1 cellular context compared by ENCODE assay signal in genomic region chr17:75295220-75296158, GRCh38.
TF ChIP-seq lines count a peak whose summit lies in the region.

No MANE protein-coding gene starts in this region.

TF ChIP-seq in H1, 55 proteins besides CTCF, POLR2A, EP300 and RAD21 (continued from another document):
- TF ChIP-seq, protein P1, sequence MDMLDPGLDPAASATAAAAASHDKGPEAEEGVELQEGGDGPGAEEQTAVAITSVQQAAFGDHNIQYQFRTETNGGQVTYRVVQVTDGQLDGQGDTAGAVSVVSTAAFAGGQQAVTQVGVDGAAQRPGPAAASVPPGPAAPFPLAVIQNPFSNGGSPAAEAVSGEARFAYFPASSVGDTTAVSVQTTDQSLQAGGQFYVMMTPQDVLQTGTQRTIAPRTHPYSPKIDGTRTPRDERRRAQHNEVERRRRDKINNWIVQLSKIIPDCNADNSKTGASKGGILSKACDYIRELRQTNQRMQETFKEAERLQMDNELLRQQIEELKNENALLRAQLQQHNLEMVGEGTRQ (IDR thresholded peaks at IDR 0.05; ENCODE audit: low read length): no peak
- no peak for TF ChIP-seq YY1 (IDR thresholded peaks at IDR 0.05; ENCODE audit: low read depth, low read length)
- TF ChIP-seq SUZ12 (IDR thresholded peaks at IDR 0.05; ENCODE audit: low read length): no peak
- no peak for TF ChIP-seq ATF2 (IDR thresholded peaks at IDR 0.05; ENCODE audit: low read length)
- TF ChIP-seq KDM4A (IDR thresholded peaks at IDR 0.05; ENCODE audit: low read depth, low read length, severe bottlenecking): no peak
- TF ChIP-seq SAP30 (IDR thresholded peaks at IDR 0.05; ENCODE audit: insufficient read depth, insufficient replicate concordance, low read length): no peak
- no peak for TF ChIP-seq HDAC6 (IDR thresholded peaks at IDR 0.05; ENCODE audit: low read depth, low read length)
- no peak for TF ChIP-seq ZNF274 (IDR thresholded peaks at IDR 0.05; ENCODE audit: borderline replicate concordance, extremely low read depth, low read length)
- no peak for TF ChIP-seq JUND (IDR thresholded peaks at IDR 0.05; ENCODE audit: low read length)
- TF ChIP-seq BRCA1 (IDR thresholded peaks at IDR 0.05; ENCODE audit: low read depth, low read length): no peak
- TF ChIP-seq KDM5A (IDR thresholded peaks at IDR 0.05; ENCODE audit: low read length): no peak
